ENCODE assay signal across 8 cellular contexts in genomic region chr9:109320338-109320733, GRCh38. TPM values are rescaled to one million over a fixed set of nuclear protein-coding genes. Genes with fewer than 3 reads are reported as not detected.
DNase-seq lines count a peak whose midpoint lies in the region; ATAC-seq and TF ChIP-seq lines count a peak whose summit lies in the region.

No MANE protein-coding gene starts in this region.

- H3K36me3 Mint-ChIP-seq in activated CD8-positive, alpha-beta T cell treated with anti-CD3 and anti-CD28 coated beads for 36 hours (ENCODE audit: low read depth): no peaks in the 10 kb centered on the region

- no peak overlapping the region for H2BK5ac ChIP-seq in neuronal stem cell (ENCODE audit: low read length)

- H2BK15ac ChIP-seq in neuronal stem cell (ENCODE audit: low read length): no peak overlapping the region

- H2BK12ac ChIP-seq in neuronal stem cell (ENCODE audit: low read length): no peak overlapping the region

- POLR2A ChIA-PET in activated CD8-positive, alpha-beta T cell treated with anti-CD3 and anti-CD28 coated beads for 36 hours (lab: Charles Lee): no interaction called here

- no peak overlapping the region for H3K4me3 Mint-ChIP-seq in activated CD8-positive, alpha-beta T cell treated with anti-CD3 and anti-CD28 coated beads for 36 hours

- H3K36me3 ChIP-seq in neuronal stem cell (replicated peaks in 1 of 2; ENCODE audit: control insufficient read depth in 2 of 2, insufficient read depth in 2 of 2, low read length in 2 of 2): no peaks in the 10 kb centered on the region

- CTCF ChIA-PET in activated CD8-positive, alpha-beta T cell treated with anti-CD3 and anti-CD28 coated beads for 36 hours (lab: Charles Lee): no interaction called here

- H3K27ac Mint-ChIP-seq in activated CD8-positive, alpha-beta T cell treated with anti-CD3 and anti-CD28 coated beads for 36 hours: no peak overlapping the region

- no peak overlapping the region for H3K18ac ChIP-seq in neuronal stem cell (ENCODE audit: low read length)

- H3K4ac ChIP-seq in neuronal stem cell (ENCODE audit: low read length): no peak overlapping the region

- peak; percentile 46 for DNase-seq in AG20443 (ENCODE audit: low spot score)
- no peak for DNase-seq in activated CD8-positive, alpha-beta T cell treated with anti-CD3 and anti-CD28 coated beads for 36 hours
- peak; percentile 26 for DNase-seq in neuronal stem cell (ENCODE audit: low spot score)
- DNase-seq in NCI-H526 treated with DMSO at 0.1 percent for 48 hours (lab: John Stamatoyannopoulos, UW): no peak
- no peak for DNase-seq in DMS79 (lab: John Stamatoyannopoulos, UW)
- no peak for DNase-seq in stimulated activated CD4-positive, alpha-beta T cell treated with anti-CD3 and anti-CD28 coated beads, Interleukin-2, amount 100 ng/mL, for 48 hours

- intact Hi-C loops in activated CD8-positive, alpha-beta T cell treated with anti-CD3 and anti-CD28 coated beads for 36 hours (cut with micrococcal nuclease): no loop called here

- H3K4me1 Mint-ChIP-seq in activated CD8-positive, alpha-beta T cell treated with anti-CD3 and anti-CD28 coated beads for 36 hours (ENCODE audit: low read depth): peaks cover 11% of the 10 kb centered on the region

- H4K91ac ChIP-seq in neuronal stem cell (ENCODE audit: low read depth, low read length, poor library complexity): no peak overlapping the region

- peaks cover 5 to 53% (median 18%) of the 10 kb centered on the region in 3 experiments for H3K27me3 ChIP-seq in neuronal stem cell (ENCODE audit: control insufficient read depth in 3 of 3, insufficient read depth in 3 of 3, low read depth in 1 of 3, low read length in 3 of 3)

- H3K9me3 Mint-ChIP-seq in activated CD8-positive, alpha-beta T cell treated with anti-CD3 and anti-CD28 coated beads for 36 hours: no peaks in the 10 kb centered on the region

- peak; percentile 36 for ATAC-seq in GM18868 (IDR thresholded peaks at IDR 0.05; ENCODE audit: unreplicated experiment)
- peak; percentile 25 for ATAC-seq in HG02943 (IDR thresholded peaks at IDR 0.05; ENCODE audit: low read depth, unreplicated experiment)
- peak; percentile 31 for ATAC-seq in activated CD8-positive, alpha-beta T cell treated with anti-CD3 and anti-CD28 coated beads for 36 hours

- peak overlapping the region; percentile 80 for H2AFZ ChIP-seq in neuronal stem cell (ENCODE audit: low read length)

- no peaks in the 10 kb centered on the region for H3K79me1 ChIP-seq in neuronal stem cell (ENCODE audit: low read depth, low read length)

- no peak overlapping the region for H3K23ac ChIP-seq in neuronal stem cell (ENCODE audit: low read depth, low read length, poor library complexity)

- H3K4me3 ChIP-seq in neuronal stem cell (ENCODE audit: low read length in 2 of 2): peak overlapping the region; percentile 50 to 86

- no peak overlapping the region for H4K8ac ChIP-seq in neuronal stem cell (ENCODE audit: low read depth, low read length)

- H3K9me3 ChIP-seq in neuronal stem cell (replicated peaks in 1 of 2; ENCODE audit: control insufficient read depth in 2 of 2, insufficient read depth in 1 of 2, low read depth in 1 of 2, low read length in 2 of 2): no peaks in the 10 kb centered on the region

- peaks cover 56% of the 10 kb centered on the region for H3K27me3 Mint-ChIP-seq in activated CD8-positive, alpha-beta T cell treated with anti-CD3 and anti-CD28 coated beads for 36 hours

- H3K9ac ChIP-seq in neuronal stem cell (ENCODE audit: low read depth, low read length, poor library complexity): no peak overlapping the region

- H3K4me2 ChIP-seq in neuronal stem cell (ENCODE audit: insufficient read depth, low read length, poor library complexity, severe bottlenecking): peak overlapping the region; percentile 81

- no peak overlapping the region for H2AK5ac ChIP-seq in neuronal stem cell (ENCODE audit: low read depth, low read length)

- H3K4me1 ChIP-seq in neuronal stem cell (ENCODE audit: control insufficient read depth in 2 of 2, insufficient read depth in 1 of 2, low read depth in 1 of 2, low read length in 2 of 2): peaks cover 2 to 6% of the 10 kb centered on the region in 2 donors

- no CpG with 5 or more reads among the region's 75 CpGs for WGBS in neuronal stem cell (ENCODE audit: extremely low coverage in 2 of 2, insufficient read length in 2 of 2, insufficient replicate concordance in 1 of 2), 2 donors

- TF ChIP-seq CTCF in activated CD8-positive, alpha-beta T cell treated with anti-CD3 and anti-CD28 coated beads for 36 hours (IDR thresholded peaks at IDR 0.05): no peak

- no peak overlapping the region for H3K27ac ChIP-seq in neuronal stem cell (replicated peaks; ENCODE audit: low read length)

- H3K14ac ChIP-seq in neuronal stem cell (ENCODE audit: low read length): no peak overlapping the region

- no peak overlapping the region for H2BK120ac ChIP-seq in neuronal stem cell (ENCODE audit: low read depth, low read length)

RNA-seq across cellular contexts. Expression of gene EPB41L4B, which starts 0.5 kb away (rescaled TPM):
- under 1 TPM; 0.34 TPM for total RNA-seq in activated CD8-positive, alpha-beta T cell treated with anti-CD3 and anti-CD28 coated beads for 36 hours
- 2.1 TPM for polyA plus RNA-seq in neuronal stem cell (2013, experiment 1 of 2)
- polyA plus RNA-seq in neuronal stem cell (2013, experiment 2 of 2): 2.3 TPM

Comparison
In these comparisons a context has a peak if more than half of its experiments do, and no peak if none do; other contexts are left out.
1. DNase-seq: peak in AG20443 (single experiment) and neuronal stem cell (single experiment); none in activated CD8-positive, alpha-beta T cell treated with anti-CD3 and anti-CD28 coated beads for 36 hours (single experiment), NCI-H526 treated with DMSO at 0.1 percent for 48 hours (single experiment), DMS79 (single experiment) and stimulated activated CD4-positive, alpha-beta T cell treated with anti-CD3 and anti-CD28 coated beads, Interleukin-2, amount 100 ng/mL, for 48 hours (0 of 2).
2. Peak in every context shown above with its lines, with median percentiles within 50 percentile points of each other: ATAC-seq.